In genomic region chr12:14935031-14935430, GRCh38 we compare ENCODE assay signal across 24 cellular contexts. TPM values are rescaled to one million over a fixed set of nuclear protein-coding genes. Genes with fewer than 3 reads are reported as not detected.
A peak's percentile ranks its signal among the peaks of the same experiment; 100 is the strongest.
DNase-seq lines count a peak whose midpoint lies in the region; ATAC-seq and TF ChIP-seq lines count a peak whose summit lies in the region.
"Had no signal": no experiment of that assay in that cellular context is flagged by ENCODE, and none has a peak within 500 bp of the region (broad histone marks: within the 10 kb centered on the region; RNA-seq: fewer than 3 reads in every experiment).

No MANE protein-coding gene starts in this region.

- peaks cover 87% of the 10 kb centered on the region for H3K36me3 Mint-ChIP-seq in CD8-positive, alpha-beta T cell
- H3K36me3 Mint-ChIP-seq in osteocyte (ENCODE audit: unreplicated experiment) = peaks cover 3% of the 10 kb centered on the region
- H3K36me3 Mint-ChIP-seq in chondrocyte (ENCODE audit: low read depth) = no peaks in the 10 kb centered on the region

- intact Hi-C loops in CD8-positive, alpha-beta T cell (cut with DNase I, micrococcal nuclease) = loop anchor here (5.0 kb wide), 3 partner anchors 88 to 287 kb away; partner anchors contain the start of gene RERG (in 1 of the 2)

- H3K4me3 ChIP-seq in CD8-positive, alpha-beta T cell (ENCODE audit: low read depth, low read length) = no peak overlapping the region
- H3K4me3 ChIP-seq: psoas muscle, spleen had no signal

- H3K27ac Mint-ChIP-seq in CD8-positive, alpha-beta T cell = peak overlapping the region; percentile 67
- peak overlapping the region; percentile 40 for H3K27ac Mint-ChIP-seq in osteocyte (ENCODE audit: unreplicated experiment)
- no peak overlapping the region for H3K27ac Mint-ChIP-seq in chondrocyte (ENCODE audit: unreplicated experiment)
- H3K27ac Mint-ChIP-seq: activated CD4-positive, alpha-beta T cell treated with anti-CD3 and anti-CD28 coated beads, Interleukin-2, amount 10 ng/mL, durations not matched to agents 7 days and 5 days; naive B cell had no signal

- no peaks in the 10 kb centered on the region for H3K27me3 Mint-ChIP-seq in CD8-positive, alpha-beta T cell (ENCODE audit: low read depth)
- no peaks in the 10 kb centered on the region for H3K27me3 Mint-ChIP-seq in osteocyte (ENCODE audit: unreplicated experiment)
- H3K27me3 Mint-ChIP-seq in chondrocyte (ENCODE audit: low read depth) = no peaks in the 10 kb centered on the region
- H3K27me3 Mint-ChIP-seq: activated CD4-positive, alpha-beta T cell treated with anti-CD3 and anti-CD28 coated beads, Interleukin-2, amount 10 ng/mL, durations not matched to agents 7 days and 5 days; CD8-positive, alpha-beta memory T cell; naive B cell had no signal

- H3K27ac ChIP-seq in CD8-positive, alpha-beta T cell (ENCODE audit: low read depth, low read length) = no peak overlapping the region
- H3K27ac ChIP-seq: psoas muscle, spleen had no signal

- no peak for TF ChIP-seq CTCF in CD8-positive, alpha-beta T cell (IDR thresholded peaks at IDR 0.05)
- TF ChIP-seq CTCF in osteocyte (IDR thresholded peaks at IDR 0.05) (no peak), chondrocyte (IDR thresholded peaks at IDR 0.05) (no peak)

- H3K4me1 Mint-ChIP-seq in CD8-positive, alpha-beta T cell (ENCODE audit: low read depth) = peaks cover 57% of the 10 kb centered on the region
- H3K4me1 Mint-ChIP-seq in osteocyte (ENCODE audit: unreplicated experiment) (peaks cover 30% of the 10 kb centered on the region), chondrocyte (ENCODE audit: low read depth) (peaks cover 26% of the 10 kb centered on the region)

- POLR2A ChIA-PET in CD8-positive, alpha-beta T cell (lab: Charles Lee) = interaction anchor here (1.0 kb wide), 1 partner anchor 14 kb away, joined by 3 read pairs; no protein-coding TSS in a partner anchor

- no peak for DNase-seq in CD8-positive, alpha-beta T cell
- DNase-seq in LoVo (ENCODE audit: low spot score) = peak; percentile 12
- DNase-seq in kidney tubule cell (ENCODE audit: low spot score) = peak; percentile 71
- no peak for DNase-seq in osteocyte (ENCODE audit: extremely low spot score, unreplicated experiment)
- no peak for DNase-seq in NCI-H146 treated with DMSO at 0.1 percent for 48 hours (lab: John Stamatoyannopoulos, UW; ENCODE audit: unreplicated experiment)
- DNase-seq in GDM1 (lab: John Stamatoyannopoulos, UW) = no peak
- no peak for DNase-seq in chondrocyte (ENCODE audit: low spot score)
- DNase-seq: activated CD4-positive, alpha-beta T cell treated with anti-CD3 and anti-CD28 coated beads, Interleukin-2, amount 10 ng/mL, durations not matched to agents 7 days and 5 days; activated gamma-delta T cell; amniotic stem cell; caudate nucleus; CD8-positive, alpha-beta memory T cell; Karpas-422; naive B cell; NCI-H748 treated with DMSO at 0.1 percent for 48 hours; OCI-M1; psoas muscle; SHP77 treated with DMSO at 0.1 percent for 48 hours; spleen had no signal

- H3K4me3 Mint-ChIP-seq in CD8-positive, alpha-beta T cell = no peak overlapping the region
- no peak overlapping the region for H3K4me3 Mint-ChIP-seq in osteocyte (ENCODE audit: unreplicated experiment)
- H3K4me3 Mint-ChIP-seq in chondrocyte (ENCODE audit: unreplicated experiment) = no peak overlapping the region
- H3K4me3 Mint-ChIP-seq: activated CD4-positive, alpha-beta T cell treated with anti-CD3 and anti-CD28 coated beads, Interleukin-2, amount 10 ng/mL, durations not matched to agents 7 days and 5 days; CD8-positive, alpha-beta memory T cell; naive B cell had no signal

- CTCF ChIA-PET in CD8-positive, alpha-beta T cell (lab: Charles Lee) = interaction anchor here (1.1 to 1.6 kb wide), 3 partner anchors 11 to 211 kb away, joined by 3 to 5 read pairs (median 4); no protein-coding TSS in a partner anchor

- no peak for ATAC-seq in CD8-positive, alpha-beta T cell
- ATAC-seq in GM19023 (IDR thresholded peaks at IDR 0.05; ENCODE audit: unreplicated experiment) = no peak
- ATAC-seq: psoas muscle had no signal

- H3K4me1 ChIP-seq in CD8-positive, alpha-beta T cell (ENCODE audit: insufficient read depth, low read length) = peaks cover 38% of the 10 kb centered on the region
- H3K4me1 ChIP-seq: psoas muscle had no signal

- peaks cover 39% of the 10 kb centered on the region for H3K36me3 ChIP-seq in CD8-positive, alpha-beta T cell (ENCODE audit: insufficient read depth, low read length)

- no peaks in the 10 kb centered on the region for H3K9me3 Mint-ChIP-seq in CD8-positive, alpha-beta T cell
- H3K9me3 Mint-ChIP-seq in osteocyte (ENCODE audit: unreplicated experiment) (peaks cover 7% of the 10 kb centered on the region), chondrocyte (ENCODE audit: low read depth) (peaks cover 4% of the 10 kb centered on the region)
- H3K9me3 Mint-ChIP-seq: activated CD4-positive, alpha-beta T cell treated with anti-CD3 and anti-CD28 coated beads, Interleukin-2, amount 10 ng/mL, durations not matched to agents 7 days and 5 days; CD8-positive, alpha-beta memory T cell had no signal

- H3K9me3 ChIP-seq in CD8-positive, alpha-beta T cell (ENCODE audit: low read length) = no peaks in the 10 kb centered on the region
- H3K9me3 ChIP-seq: psoas muscle, spleen had no signal

- no peaks in the 10 kb centered on the region for H3K27me3 ChIP-seq in CD8-positive, alpha-beta T cell (ENCODE audit: insufficient read depth, low read length)
- H3K27me3 ChIP-seq: spleen had no signal

RNA-seq across cellular contexts. Expression of gene ERP27, which starts 3.3 kb away (rescaled TPM):
- 10 to 100 TPM in 1 of 2 experiments, 1 to 10 TPM in 1; 9.5 to 11.1 TPM for total RNA-seq in CD8-positive, alpha-beta T cell
- total RNA-seq in osteocyte = 0.50 and 0.70 TPM in 2 replicates
- 0.73 to 0.87 TPM (median 0.77 TPM) in 3 replicates for total RNA-seq in chondrocyte
- total RNA-seq: Daoy had no signal

RNA-seq across cellular contexts. Expression of gene ARHGDIB, which starts 26.4 kb away (rescaled TPM):
- 100 to 1,000 TPM; 769 to 790 TPM for total RNA-seq in CD8-positive, alpha-beta T cell
- 13.8 and 14.4 TPM in 2 replicates for total RNA-seq in osteocyte
- 5.2 to 9.1 TPM (median 6.1 TPM) in 3 replicates for total RNA-seq in chondrocyte

RNA-seq across cellular contexts. Expression of gene PDE6H, which starts 37.8 kb away (rescaled TPM):
- total RNA-seq in CD8-positive, alpha-beta T cell = not detected
- total RNA-seq in osteocyte = not detected in 2 replicates
- total RNA-seq in chondrocyte = not detected in 3 replicates
- total RNA-seq: activated CD4-positive, alpha-beta T cell treated with anti-CD3 and anti-CD28 coated beads, Interleukin-2, amount 10 ng/mL, durations not matched to agents 7 days and 5 days; CD8-positive, alpha-beta memory T cell; Daoy; lower leg skin; psoas muscle; subcutaneous adipose tissue; T-helper 1 cell treated with Interleukin-12 subunit alpha and Interleukin-12 subunit beta and Interleukin-4 antibody, amounts not matched to agents 30 ng/mL and 1 ng/mL, for 36 hours had no signal

RNA-seq across cellular contexts. Expression of gene MGP, which starts 49.4 kb away (rescaled TPM):
- total RNA-seq in CD8-positive, alpha-beta T cell = under 1 TPM; 0.38 to 0.42 TPM
- 74.1 and 92.6 TPM in 2 replicates for total RNA-seq in osteocyte
- 158 to 215 TPM (median 213 TPM) in 3 replicates for total RNA-seq in chondrocyte
- total RNA-seq: CD8-positive, alpha-beta memory T cell had no signal

Comparison
In these comparisons a context has a peak if more than half of its experiments do, and no peak if none do; other contexts are left out.
1. DNase-seq: peak in LoVo (single experiment) and kidney tubule cell (single experiment); none in CD8-positive, alpha-beta T cell (0 of 7), osteocyte (single experiment), NCI-H146 treated with DMSO at 0.1 percent for 48 hours (single experiment), GDM1 (single experiment) and chondrocyte (single experiment).
2. RNA of gene ARHGDIB, which starts 26.4 kb away (total RNA-seq): 769 to 790 TPM in CD8-positive, alpha-beta T cell; 13.8 to 14.4 TPM in osteocyte and 5.2 to 9.1 TPM in chondrocyte; every median in the first group is over 10 times any median in the second.